8 cellular contexts compared by ENCODE assay signal in the genomic region with DNA sequence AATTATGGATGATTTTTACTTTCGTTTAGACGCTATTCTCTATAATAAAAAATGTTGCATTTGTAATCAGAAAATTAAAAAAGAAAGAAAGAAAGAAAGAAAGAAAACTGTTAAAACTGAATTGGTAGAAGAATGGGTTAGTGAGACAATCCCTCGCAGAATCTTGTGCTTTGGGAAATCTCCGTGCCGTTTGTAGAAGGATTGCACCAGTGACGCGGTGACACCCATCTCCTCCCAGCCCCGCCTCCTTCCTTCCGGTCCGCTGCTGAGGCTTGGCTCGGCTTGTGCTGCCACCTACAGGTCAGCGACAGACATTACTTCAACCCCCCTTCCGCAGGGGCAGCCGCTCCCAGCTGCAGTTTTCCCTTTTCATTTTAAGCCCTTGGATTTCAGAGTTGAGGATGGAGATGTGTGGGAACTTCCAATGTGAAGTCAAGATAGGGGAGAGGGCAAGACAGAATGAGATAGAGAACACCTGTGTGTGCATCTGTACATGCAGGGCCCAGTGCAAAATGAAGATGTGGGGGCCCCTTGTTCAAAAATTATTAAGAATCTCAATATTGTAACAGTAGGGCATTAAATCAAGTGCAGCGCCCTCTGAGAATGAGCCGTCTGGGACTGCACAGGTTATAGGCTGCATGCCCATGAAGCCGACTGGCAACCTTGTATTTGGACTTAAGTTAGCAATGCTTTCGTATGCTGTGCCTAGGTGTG. TPM values are rescaled to one million over a fixed set of nuclear protein-coding genes. Genes with fewer than 3 reads are reported as not detected.
DNase-seq lines count a peak whose midpoint lies in the region; TF ChIP-seq lines count a peak whose summit lies in the region.

No MANE protein-coding gene starts in this region.

- DNase-seq in Caco-2 (peak; percentile 85 to 90), H7 (peak; percentile 94), NCI-H1105 treated with DMSO at 0.1 percent for 48 hours (lab: John Stamatoyannopoulos, UW) (peak; percentile 81), SKM-1 treated with dmso at 0.1 percent for 144 hours (lab: John Stamatoyannopoulos, UW; ENCODE audit: unreplicated experiment) (peak; percentile 87), cardiac septum (ENCODE audit: low spot score) (peak; percentile 97), pons (ENCODE audit: low spot score) (peak; percentile 87), transverse colon (peak; percentile 94)
- DNase-seq in activated naive CD8-positive, alpha-beta T cell treated with anti-CD3 and anti-CD28 coated beads for 36 hours, result peak; percentile 90

- intact Hi-C loops in Caco-2 (cut with micrococcal nuclease; ENCODE audit: unreplicated experiment) (loop anchor here (1.0 kb wide), 3 partner anchors 105 to 196 kb away; no protein-coding TSS in a partner anchor), cardiac septum (cut with DNase I) (loop anchor here (2.0 to 5.0 kb wide), 2 partner anchors 121 to 195 kb away; no protein-coding TSS in a partner anchor), transverse colon (cut with DNase I; ENCODE audit: low total_unique reads) (loop anchor here (5.0 kb wide), 2 partner anchors 106 to 196 kb away; no protein-coding TSS in a partner anchor)

- H3K4me1 Mint-ChIP-seq in Caco-2 (ENCODE audit: low read depth, unreplicated experiment), result no peaks in the 10 kb centered on the region
- H3K4me1 Mint-ChIP-seq in activated naive CD8-positive, alpha-beta T cell treated with anti-CD3 and anti-CD28 coated beads for 36 hours, result peaks cover 10% of the 10 kb centered on the region

- peak overlapping the region; percentile 34 to 76 (median 56) for H3K27ac ChIP-seq in transverse colon

- CTCF ChIA-PET in Caco-2 (lab: Charles Lee), result interaction anchor here (0.6 to 2.1 kb wide), 5 partner anchors 65 to 204 kb away, joined by 3 to 11 read pairs (median 5); a partner anchor contains a TSS

- H3K9me3 Mint-ChIP-seq in Caco-2 (ENCODE audit: unreplicated experiment), result no peaks in the 10 kb centered on the region
- H3K9me3 Mint-ChIP-seq in activated naive CD8-positive, alpha-beta T cell treated with anti-CD3 and anti-CD28 coated beads for 36 hours, result no peaks in the 10 kb centered on the region

- no TSS peak for BruUV-seq in Caco-2 (replicated peaks; lab: Mats Ljungman, UMichigan)

- H3K4me1 ChIP-seq in Caco-2, result no peaks in the 10 kb centered on the region
- peaks cover 0 to 8% (median 3%) of the 10 kb centered on the region in 4 donors for H3K4me1 ChIP-seq in transverse colon

- H3K27ac Mint-ChIP-seq in Caco-2 (ENCODE audit: unreplicated experiment), result peak overlapping the region; percentile 26
- peak overlapping the region; percentile 90 for H3K27ac Mint-ChIP-seq in activated naive CD8-positive, alpha-beta T cell treated with anti-CD3 and anti-CD28 coated beads for 36 hours

- H3K36me3 ChIP-seq in Caco-2 (ENCODE audit: control insufficient read depth, insufficient read depth, low read length) (no peaks in the 10 kb centered on the region), H7 (replicated peaks; ENCODE audit: control insufficient read depth, insufficient read depth, low read length) (no peaks in the 10 kb centered on the region), transverse colon (no peaks in the 10 kb centered on the region)

- TF ChIP-seq CTCF in Caco-2 (IDR thresholded peaks at IDR 0.05; ENCODE audit: insufficient read depth in 1 of 2, low read depth in 1 of 2, low read length in 1 of 2, severe bottlenecking in 1 of 2, unreplicated experiment in 1 of 2) (peak; percentile 82 to 86), transverse colon (IDR thresholded peaks at IDR 0.05) (peak; percentile 84 to 96 (median 93))

- in situ Hi-C loops in transverse colon (cut with MboI; ENCODE audit: low pct_ligation_motif_present in 1 of 4, low pct_unique_long_range_greater_than_20kb in 1 of 4, low sequenced_read_pairs in 3 of 4), result loop anchor here (10.0 to 25.0 kb wide), 4 partner anchors 113 to 203 kb away; a partner anchor contains a TSS

- H3K9me3 ChIP-seq in Caco-2 (no peaks in the 10 kb centered on the region), transverse colon (no peaks in the 10 kb centered on the region)

- peaks cover 11% of the 10 kb centered on the region for H3K27me3 Mint-ChIP-seq in Caco-2 (ENCODE audit: insufficient read depth, unreplicated experiment)
- H3K27me3 Mint-ChIP-seq in activated naive CD8-positive, alpha-beta T cell treated with anti-CD3 and anti-CD28 coated beads for 36 hours, result peaks cover 5% of the 10 kb centered on the region

- no peak for TF ChIP-seq EP300 in transverse colon (IDR thresholded peaks at IDR 0.05; ENCODE audit: low read depth)

- H3K36me3 Mint-ChIP-seq in Caco-2 (ENCODE audit: insufficient read depth, unreplicated experiment), result no peaks in the 10 kb centered on the region
- no peaks in the 10 kb centered on the region for H3K36me3 Mint-ChIP-seq in activated naive CD8-positive, alpha-beta T cell treated with anti-CD3 and anti-CD28 coated beads for 36 hours

- H3K4me3 Mint-ChIP-seq in Caco-2 (ENCODE audit: unreplicated experiment), result peak overlapping the region; percentile 69
- peak overlapping the region; percentile 80 for H3K4me3 Mint-ChIP-seq in activated naive CD8-positive, alpha-beta T cell treated with anti-CD3 and anti-CD28 coated beads for 36 hours

- peak overlapping the region; percentile 24 for H3K4me3 ChIP-seq in Caco-2 (ENCODE audit: low read depth, low read length)
- H3K4me3 ChIP-seq in H7 (ENCODE audit: insufficient read depth, low read depth, low read length), result peak overlapping the region; percentile 13; the same call in 1 of the 2 replicates
- H3K4me3 ChIP-seq in transverse colon, result peak overlapping the region; percentile 11 to 57 (median 31)

- POLR2A ChIA-PET in Caco-2 (lab: Charles Lee), result no interaction called here

- no peak for TF ChIP-seq POLR2A in transverse colon (IDR thresholded peaks at IDR 0.05)

- WGBS in transverse colon (ENCODE audit: low coverage in 1 of 2), 2 donors, result 0 to 15% methylated on average over 3 to 18 of the region's 18 CpGs

- H3K27me3 ChIP-seq in Caco-2 (replicated peaks; ENCODE audit: control insufficient read depth, insufficient read depth, low read length) (no peaks in the 10 kb centered on the region), H7 (ENCODE audit: control insufficient read depth, insufficient read depth, low read length) (no peaks in the 10 kb centered on the region; the same call in 1 of the 2 replicates), transverse colon (peaks cover 4% of the 10 kb centered on the region)

RNA-seq across cellular contexts. Expression of a gene that starts 41.1 kb away (rescaled TPM):
- total RNA-seq in Caco-2 (2022), result 37.0 and 44.9 TPM in 2 replicates
- 39.9 and 45.7 TPM in 2 replicates for total RNA-seq in H7 (2014; rRNA removed; shearing (Covaris generic))
- under 1 TPM; 0.68 to 0.80 TPM for total RNA-seq in activated naive CD8-positive, alpha-beta T cell treated with anti-CD3 and anti-CD28 coated beads for 36 hours
- total RNA-seq in cardiac septum, result 29.7 TPM
- total RNA-seq in transverse colon, result 100 to 1,000 TPM; 246 to 719 (median 557) TPM

RNA-seq across cellular contexts. Expression of a gene that starts 41.4 kb away (rescaled TPM):
- total RNA-seq in Caco-2 (2022), result 81.8 and 83.7 TPM in 2 replicates
- total RNA-seq in H7 (2014; rRNA removed; shearing (Covaris generic)), result 188 and 201 TPM in 2 replicates
- 1 to 10 TPM; 5.5 to 5.6 TPM for total RNA-seq in activated naive CD8-positive, alpha-beta T cell treated with anti-CD3 and anti-CD28 coated beads for 36 hours
- 33.5 TPM for total RNA-seq in cardiac septum
- 100 to 1,000 TPM; 407 to 964 (median 541) TPM for total RNA-seq in transverse colon

Comparison
In these comparisons a context has a peak if more than half of its experiments do, and no peak if none do; other contexts are left out.
1. Peak in every context shown above with its lines: DNase-seq, H3K4me3 ChIP-seq and H3K27ac ChIP-seq.
2. RNA of a gene that starts 41.1 kb away (total RNA-seq): 246 to 719 TPM in transverse colon, 39.9 to 45.7 TPM in H7, 37.0 to 44.9 TPM in Caco-2 and 29.7 TPM in cardiac septum (single experiment); 0.68 to 0.80 TPM in activated naive CD8-positive, alpha-beta T cell treated with anti-CD3 and anti-CD28 coated beads for 36 hours; every median in the first group is over 10 times any median in the second.